ENCODE assay signal across 8 cellular contexts in genomic region chr14:74620497-74620921, GRCh38. TPM values are rescaled to one million over a fixed set of nuclear protein-coding genes. Genes with fewer than 3 reads are reported as not detected.
DNase-seq lines count a peak whose midpoint lies in the region; FAIRE-seq and TF ChIP-seq lines count a peak whose summit lies in the region.

No MANE protein-coding gene starts in this region.

- H3K4me2 ChIP-seq in PC-9, result peak overlapping the region; percentile 76

- no peaks in the 10 kb centered on the region for H4K20me1 ChIP-seq in PC-9 (ENCODE audit: insufficient read depth)

- FAIRE-seq in frontal cortex (lab: Jason Lieb, UNC), result no peak

- H3K79me2 ChIP-seq in PC-9 (ENCODE audit: low read depth), result peaks cover 8% of the 10 kb centered on the region

- 74 to 78% methylated on average over 2 of the region's 2 CpGs for WGBS in lower leg skin, 2 donors

- no peaks in the 10 kb centered on the region for H3K27me3 ChIP-seq in PC-9 (ENCODE audit: insufficient read depth, low read depth)

- H3K4me3 ChIP-seq in PC-9 (no peak overlapping the region), lower leg skin (ENCODE audit: low read depth, poor library complexity, severe bottlenecking) (no peak overlapping the region)

- BruUV-seq in PC-9 (replicated peaks; lab: Mats Ljungman, UMichigan), result no TSS peak

- no peak for TF ChIP-seq CTCF in PC-9 (conservative IDR thresholded peaks at IDR 0.05)
- no peak for TF ChIP-seq CTCF in osteocyte (IDR thresholded peaks at IDR 0.05)
- no peak for TF ChIP-seq CTCF in GM10266 (IDR thresholded peaks at IDR 0.05; ENCODE audit: control insufficient read depth, insufficient read depth, low read depth, missing control alignments)
- TF ChIP-seq CTCF in lower leg skin (IDR thresholded peaks at IDR 0.05), result no peak

- intact Hi-C loops in PC-9 (cut with micrococcal nuclease; ENCODE audit: unreplicated experiment) (loop anchor here (1.0 kb wide), 3 partner anchors 29 to 52 kb away; no protein-coding TSS in a partner anchor), lower leg skin (cut with DNase I; ENCODE audit: low total_unique reads) (no loop called here)

- peak; percentile 98 for DNase-seq in EL
- peak; percentile 91 to 100 for DNase-seq in PC-9
- peak; percentile 13 for DNase-seq in central memory CD4-positive, alpha-beta T cell
- DNase-seq in osteocyte (ENCODE audit: extremely low spot score, unreplicated experiment), result no peak
- no peak for DNase-seq in frontal cortex (ENCODE audit: low spot score in 2 of 2)
- DNase-seq in GM10266 (ENCODE audit: extremely low spot score), result no peak
- DNase-seq in lower leg skin (ENCODE audit: low spot score in 2 of 2), result no peak
- DNase-seq in RPMI8226, result no peak

- peaks cover 67% of the 10 kb centered on the region for H3K4me1 Mint-ChIP-seq in osteocyte (ENCODE audit: unreplicated experiment)

- peaks cover 77% of the 10 kb centered on the region for H3K4me1 ChIP-seq in PC-9 (replicated peaks; ENCODE audit: insufficient read depth)

- CTCF ChIA-PET in PC-9 (lab: Charles Lee), result interaction anchor here (0.7 to 2.1 kb wide), 6 partner anchors 11 to 693 kb away, joined by 3 to 11 read pairs (median 4); no protein-coding TSS in a partner anchor

- H3F3A ChIP-seq in PC-9 (ENCODE audit: insufficient read depth, low read depth), result peaks cover 72% of the 10 kb centered on the region

- TF ChIP-seq POLR2A in lower leg skin (IDR thresholded peaks at IDR 0.05), result no peak

- H3K4me3 Mint-ChIP-seq in osteocyte (ENCODE audit: unreplicated experiment), result no peak overlapping the region

- no peak overlapping the region for H2AFZ ChIP-seq in PC-9

- H3K36me3 Mint-ChIP-seq in osteocyte (ENCODE audit: unreplicated experiment), result peaks cover 1% of the 10 kb centered on the region

- peak overlapping the region; percentile 92 for H3K27ac Mint-ChIP-seq in osteocyte (ENCODE audit: unreplicated experiment)

- peak overlapping the region; percentile 84 for H3K27ac ChIP-seq in PC-9

- POLR2A ChIA-PET in PC-9 (lab: Charles Lee; ENCODE audit: unreplicated experiment), result interaction anchor here (0.6 to 0.7 kb wide), 4 partner anchors 16 to 660 kb away, joined by 3 to 7 read pairs (median 4); no protein-coding TSS in a partner anchor

- H3K27me3 Mint-ChIP-seq in osteocyte (ENCODE audit: unreplicated experiment), result no peaks in the 10 kb centered on the region

- no peaks in the 10 kb centered on the region for H3K36me3 ChIP-seq in PC-9 (ENCODE audit: low read depth)

- H3K9me3 ChIP-seq in PC-9 (ENCODE audit: insufficient read depth, low read depth), result no peaks in the 10 kb centered on the region

- no peaks in the 10 kb centered on the region for H3K9me3 Mint-ChIP-seq in osteocyte (ENCODE audit: unreplicated experiment)

- H3K9me2 ChIP-seq in PC-9 (ENCODE audit: insufficient read depth), result no peaks in the 10 kb centered on the region

RNA-seq across cellular contexts. Expression of gene LTBP2, which starts 8.5 kb away (rescaled TPM):
- 121 and 124 TPM in 2 replicates for total RNA-seq in PC-9 (2021)
- 377 and 379 TPM in 2 replicates for total RNA-seq in osteocyte
- 1.2 TPM for total RNA-seq in frontal cortex
- 10 to 100 TPM; 13.7 to 39.3 (median 25.9) TPM for total RNA-seq in lower leg skin

Comparison
In these comparisons a context has a peak if more than half of its experiments do, and no peak if none do; other contexts are left out.
1. DNase-seq: peak in EL (single experiment), PC-9 (2 of 2) and central memory CD4-positive, alpha-beta T cell (single experiment); none in osteocyte (single experiment), frontal cortex (0 of 2), GM10266 (single experiment), lower leg skin (0 of 2) and RPMI8226 (single experiment).